Comparison of ENCODE assay signal across 8 cellular contexts in genomic region chr4:26860157-26860921, GRCh38. TPM values are rescaled to one million over a fixed set of nuclear protein-coding genes. Genes with fewer than 3 reads are reported as not detected.
DNase-seq lines count a peak whose midpoint lies in the region; ATAC-seq and TF ChIP-seq lines count a peak whose summit lies in the region.

TSS of gene STIM2 (plus strand) at chr4:26860841.

- H3K56ac ChIP-seq in IMR-90 (ENCODE audit: extremely low read depth, insufficient read depth, low read length) = peak within 1 kb of the TSS; percentile 78

- peak within 1 kb of the TSS; percentile 47 for H2BK20ac ChIP-seq in IMR-90 (ENCODE audit: low read depth, low read length)

- peaks cover 8% of the 10 kb centered on the region; the same call in 1 of the 2 replicates for H3K4me1 ChIP-seq in IMR-90 (ENCODE audit: control insufficient read depth, insufficient read depth, low read length)
- peaks cover 32% of the 10 kb centered on the region for H3K4me1 ChIP-seq in mononuclear cell (ENCODE audit: insufficient read depth, low read length)

- peak within 1 kb of the TSS; percentile 91 for H2BK120ac ChIP-seq in IMR-90 (ENCODE audit: low read depth, low read length)

- BruUV-seq in IMR-90 (replicated peaks; lab: Mats Ljungman, UMichigan) = no TSS peak

- H3K23ac ChIP-seq in IMR-90 (ENCODE audit: low read depth, low read length) = peak within 1 kb of the TSS; percentile 93

- dilution Hi-C loops in IMR-90 (cut with HindIII; ENCODE audit: low sequenced_read_pairs, unreplicated experiment) = no loop called here

- peak within 1 kb of the TSS; percentile 85 for H3K9ac ChIP-seq in IMR-90 (ENCODE audit: low read depth, low read length)

- H3K14ac ChIP-seq in IMR-90 (replicated peaks; ENCODE audit: low read depth, low read length) = peak within 1 kb of the TSS; percentile 94

- TF ChIP-seq RAD21 in IMR-90 (IDR thresholded peaks at IDR 0.05; ENCODE audit: low read length) = no peak

- POLR2A ChIA-PET in IMR-90 (lab: Charles Lee; ENCODE audit: unreplicated experiment) = interaction anchor here (1.0 kb wide), 1 partner anchor 19 kb away, joined by 6 read pairs; no protein-coding TSS in a partner anchor

- H2AFZ ChIP-seq in IMR-90 (replicated peaks; ENCODE audit: low read length, poor library complexity) = peak within 1 kb of the TSS; percentile 98

- intact Hi-C loops in IMR-90 (cut with micrococcal nuclease) = loop anchor here (1.0 to 10.0 kb wide), 4 partner anchors 150 to 536 kb away; partner anchors contain the start of genes RBPJ and TBC1D19

- H3K27me3 ChIP-seq in IMR-90 (ENCODE audit: control insufficient read depth, insufficient read depth, low read length) (no peaks in the 10 kb centered on the region), mononuclear cell (ENCODE audit: insufficient read depth, low read length) (no peaks in the 10 kb centered on the region)

- H3K36me3 ChIP-seq in IMR-90 (ENCODE audit: control insufficient read depth, insufficient read depth, low read length) = no peaks in the 10 kb centered on the region

- DNase-seq in DMS153 (lab: John Stamatoyannopoulos, UW) (peak; percentile 89), IMR-90 (peak; percentile 96), OCI-M1 (lab: John Stamatoyannopoulos, UW) (peak; percentile 99), activated T-cell treated with anti-CD3 and anti-CD28 coated beads for 24 hours (ENCODE audit: low read depth) (peak; percentile 99), epidermal melanocyte (ENCODE audit: insufficient read length, low spot score) (peak; percentile 67)
- peak; percentile 93 to 97 for DNase-seq in stimulated activated CD8-positive, alpha-beta memory T cell treated with anti-CD3 and anti-CD28 coated beads, Interleukin-4, amount 100 ng/mL, for 1 hour (ENCODE audit: low read depth in 2 of 2, low spot score in 1 of 2)

- peak within 1 kb of the TSS; percentile 74 to 91 for H4K8ac ChIP-seq in IMR-90 (ENCODE audit: low read depth in 2 of 2, low read length in 2 of 2)

- H3K9me3 ChIP-seq in IMR-90 (ENCODE audit: control insufficient read depth, insufficient read depth, low read length) (no peaks in the 10 kb centered on the region), mononuclear cell (ENCODE audit: low read depth, low read length) (no peaks in the 10 kb centered on the region)

- H3K79me1 ChIP-seq in IMR-90 (ENCODE audit: low read depth in 1 of 2, low read length in 2 of 2) = peaks cover 7 to 21% of the 10 kb centered on the region in 2 experiments; a peak in 3 of 4 replicates

- TF ChIP-seq POLR2A in IMR-90 (IDR thresholded peaks at IDR 0.05; ENCODE audit: low read depth, low read length) = peak; percentile 35; the same call in 1 of the 2 replicates

- CTCF ChIA-PET in IMR-90 (lab: Yijun Ruan, JAX) = interaction anchor here (0.6 to 1.0 kb wide), 2 partner anchors 147 to 848 kb away, joined by 3 to 4 read pairs; no protein-coding TSS in a partner anchor

- H2AK5ac ChIP-seq in IMR-90 (ENCODE audit: low read depth, low read length) = peak within 1 kb of the TSS; percentile 45; the same call in 1 of the 2 replicates

- peaks cover 4% of the 10 kb centered on the region for H4K20me1 ChIP-seq in IMR-90 (ENCODE audit: insufficient read depth, low read length)

- peak; percentile 71 for ATAC-seq in GM21528 (IDR thresholded peaks at IDR 0.05; ENCODE audit: low FRiP score, unreplicated experiment)
- peak; percentile 78 for ATAC-seq in IMR-90 (ENCODE audit: low read depth)

- peak within 1 kb of the TSS; percentile 41 for H3K18ac ChIP-seq in IMR-90 (ENCODE audit: low read depth, low read length)

- peak within 1 kb of the TSS; percentile 74 for H2AK9ac ChIP-seq in IMR-90 (replicated peaks; ENCODE audit: low read depth, low read length, poor library complexity)

- H4K91ac ChIP-seq in IMR-90 (ENCODE audit: insufficient read depth, low read depth, low read length) = peak within 1 kb of the TSS; percentile 82

- H3K9me1 ChIP-seq in IMR-90 (ENCODE audit: insufficient read depth, low read length) = peaks cover 3% of the 10 kb centered on the region; the same call in 1 of the 2 replicates

- 2% methylated on average over 9 of the region's 74 CpGs; no CpG with 5 or more reads in 1 of the 2 experiments for WGBS in IMR-90 (ENCODE audit: extremely low coverage in 2 of 2, insufficient read length in 1 of 2), 2 experiments

- peak; percentile 44 for TF ChIP-seq CTCF in IMR-90 (conservative IDR thresholded peaks at IDR 0.05; ENCODE audit: low read depth, low read length)

- H2BK15ac ChIP-seq in IMR-90 (ENCODE audit: low read depth, low read length) = peak within 1 kb of the TSS; percentile 69; the same call in 2 of the 3 replicates

- H4K5ac ChIP-seq in IMR-90 (ENCODE audit: low read depth, low read length) = peak within 1 kb of the TSS; percentile 59

- H3K4ac ChIP-seq in IMR-90 (ENCODE audit: low read depth, low read length) = peak within 1 kb of the TSS; percentile 82

- H3K4me3 ChIP-seq in IMR-90 (ENCODE audit: insufficient read depth, low read depth, low read length) (peak within 1 kb of the TSS; percentile 62), mononuclear cell (ENCODE audit: low read length) (peak within 1 kb of the TSS; percentile 68)

- H3K4me2 ChIP-seq in IMR-90 (ENCODE audit: low read depth, low read length) = peak within 1 kb of the TSS; percentile 83

- peak within 1 kb of the TSS; percentile 62 for H3K27ac ChIP-seq in IMR-90 (ENCODE audit: insufficient read depth, low read length)

- in situ Hi-C loops in IMR-90 (cut with MboI; ENCODE audit: low sequenced_read_pairs) = loop anchor here (25.0 kb wide), 1 partner anchor 523 kb away; no protein-coding TSS in a partner anchor

- peak within 1 kb of the TSS; percentile 71 for H2BK5ac ChIP-seq in IMR-90 (ENCODE audit: low read depth, low read length, poor library complexity, severe bottlenecking)

TF ChIP-seq in IMR-90, 13 proteins besides CTCF, POLR2A, EP300 and RAD21:
- no peak for TF ChIP-seq MAFK (IDR thresholded peaks at IDR 0.05; ENCODE audit: low read depth, low read length)
- TF ChIP-seq CEBPB (IDR thresholded peaks at IDR 0.05; ENCODE audit: low read depth, low read length) = no peak
- no peak for TF ChIP-seq NFE2L2 (IDR thresholded peaks at IDR 0.05; ENCODE audit: low read depth, low read length)
- TF ChIP-seq FOS (IDR thresholded peaks at IDR 0.05; ENCODE audit: low read depth, low read length) = no peak
- no peak for TF ChIP-seq BHLHE40 (IDR thresholded peaks at IDR 0.05; ENCODE audit: low read depth, low read length)
- TF ChIP-seq SMC3 (IDR thresholded peaks at IDR 0.05; ENCODE audit: low read depth, low read length) = no peak
- TF ChIP-seq MXI1 (IDR thresholded peaks at IDR 0.05; ENCODE audit: borderline replicate concordance, low read depth, low read length) = peak; percentile 8; the same call in 1 of the 2 replicates
- TF ChIP-seq MAZ (IDR thresholded peaks at IDR 0.05; ENCODE audit: borderline replicate concordance, low read depth, low read length) = peak; percentile 97
- TF ChIP-seq ELK1 (IDR thresholded peaks at IDR 0.05; ENCODE audit: borderline replicate concordance, low read depth, low read length) = no peak
- TF ChIP-seq RFX5 (IDR thresholded peaks at IDR 0.05; ENCODE audit: low read depth, low read length) = no peak
- no peak for TF ChIP-seq USF2 (IDR thresholded peaks at IDR 0.05; ENCODE audit: low read depth, low read length)
- TF ChIP-seq CHD1 (IDR thresholded peaks at IDR 0.05; ENCODE audit: low read depth, low read length) = no peak

RNA-seq across cellular contexts. Expression of gene STIM2, which starts in this region (rescaled TPM):
- total RNA-seq in IMR-90 (2012; rRNA removed) (24.2 and 27.6 TPM in 2 replicates), mononuclear cell (71.5 TPM)
- polyA plus RNA-seq in IMR-90 (2012; rRNA removed) = 16.1 and 21.7 TPM in 2 replicates
- 6.4 and 16.5 TPM in 2 replicates for polyA plus RNA-seq in IMR-90 (2012; cell fraction: cytosol; rRNA removed)
- polyA plus RNA-seq in IMR-90 (2012; cell fraction: nucleus; rRNA removed; ENCODE audit: low replicate concordance) = 39.6 and 54.6 TPM in 2 replicates

Comparison
In these comparisons a context has a peak if more than half of its experiments do, and no peak if none do; other contexts are left out.
1. Peak in every context shown above with its lines: DNase-seq, ATAC-seq, H3K4me3 ChIP-seq and H3K27ac ChIP-seq.